ENCODE assay signal across 8 cellular contexts in genomic region chr7:108002726-108003590, GRCh38. TPM values are rescaled to one million over a fixed set of nuclear protein-coding genes. Genes with fewer than 3 reads are reported as not detected.
DNase-seq lines count a peak whose midpoint lies in the region; ATAC-seq and TF ChIP-seq lines count a peak whose summit lies in the region.

Gene LAMB1, minus strand, starts transcription at chr7:108003161. Its CDS starts 276 bp downstream, at chr7:108002885.

- peak within 1 kb of the TSS; percentile 99 for H3K27ac ChIP-seq in RWPE2 (ENCODE audit: poor library complexity, severe bottlenecking)

- TF ChIP-seq CTCF in RWPE2 (IDR thresholded peaks at IDR 0.05; ENCODE audit: poor library complexity, severe bottlenecking): no peak

- peaks cover 0 to 6% of the 10 kb centered on the region in 2 donors for H3K36me3 Mint-ChIP-seq in stimulated activated naive B cell treated with anti-CD40 and anti-IgM and Interleukin-4, amounts not matched to agents 10 μg/mL and 1 μg/mL and 100 μg/mL, for 72 hours

- H3K27ac Mint-ChIP-seq in stimulated activated naive B cell treated with anti-CD40 and anti-IgM and Interleukin-4, amounts not matched to agents 10 μg/mL and 1 μg/mL and 100 μg/mL, for 72 hours: peak within 1 kb of the TSS; percentile 42

- H3K27me3 ChIP-seq in H7 (ENCODE audit: control insufficient read depth, insufficient read depth, low read length) (peaks cover 55% of the 10 kb centered on the region), RWPE2 (ENCODE audit: insufficient read depth, poor library complexity, severe bottlenecking) (no peaks in the 10 kb centered on the region)

- peaks cover 14 to 24% of the 10 kb centered on the region in 2 donors for H3K4me1 Mint-ChIP-seq in stimulated activated naive B cell treated with anti-CD40 and anti-IgM and Interleukin-4, amounts not matched to agents 10 μg/mL and 1 μg/mL and 100 μg/mL, for 72 hours

- DNase-seq in AG08395 (ENCODE audit: low spot score) (peak; percentile 86), H7 (peak; percentile 94), RWPE2 (ENCODE audit: low spot score) (peak; percentile 79), dermis blood vessel endothelial cell (peak; percentile 85), left kidney (ENCODE audit: low read depth, low spot score) (peak; percentile 94), GOT3 (lab: John Stamatoyannopoulos, UW) (no peak), NCI-H510A treated with DMSO at 0.1 percent for 48 hours (lab: John Stamatoyannopoulos, UW) (no peak)
- no peak for DNase-seq in stimulated activated naive B cell treated with anti-CD40 and anti-IgM and Interleukin-4, amounts not matched to agents 10 μg/mL and 1 μg/mL and 100 μg/mL, for 72 hours

- H3K27me3 Mint-ChIP-seq in stimulated activated naive B cell treated with anti-CD40 and anti-IgM and Interleukin-4, amounts not matched to agents 10 μg/mL and 1 μg/mL and 100 μg/mL, for 72 hours: peaks cover 52 to 72% of the 10 kb centered on the region in 2 donors

- peaks cover 33% of the 10 kb centered on the region for H3K4me1 ChIP-seq in RWPE2 (ENCODE audit: insufficient read depth, poor library complexity, severe bottlenecking)

- peak; percentile 63 for ATAC-seq in RWPE2 (ENCODE audit: low read depth)
- ATAC-seq in stimulated activated naive B cell treated with anti-CD40 and anti-IgM and Interleukin-4, amounts not matched to agents 10 μg/mL and 1 μg/mL and 100 μg/mL, for 72 hours (replicated peaks): peak; percentile 38 to 55

- peak within 1 kb of the TSS; percentile 66 for H3K4me3 ChIP-seq in H7 (ENCODE audit: insufficient read depth, low read depth, low read length)
- peak within 1 kb of the TSS; percentile 58 for H3K4me3 ChIP-seq in RWPE2 (ENCODE audit: severe bottlenecking)

- no peaks in the 10 kb centered on the region for H3K9me3 ChIP-seq in RWPE2 (ENCODE audit: severe bottlenecking)

- H3K4me3 Mint-ChIP-seq in stimulated activated naive B cell treated with anti-CD40 and anti-IgM and Interleukin-4, amounts not matched to agents 10 μg/mL and 1 μg/mL and 100 μg/mL, for 72 hours: peak within 1 kb of the TSS; percentile 83 to 84

- H3K36me3 ChIP-seq in H7 (replicated peaks; ENCODE audit: control insufficient read depth, insufficient read depth, low read length): no peaks in the 10 kb centered on the region
- peaks cover 40% of the 10 kb centered on the region for H3K36me3 ChIP-seq in RWPE2 (ENCODE audit: low read depth)

- H3K9me3 Mint-ChIP-seq in stimulated activated naive B cell treated with anti-CD40 and anti-IgM and Interleukin-4, amounts not matched to agents 10 μg/mL and 1 μg/mL and 100 μg/mL, for 72 hours: no peaks in the 10 kb centered on the region

RNA-seq across cellular contexts. Expression of gene LAMB1, which starts in this region (rescaled TPM):
- 61.0 and 77.2 TPM in 2 replicates for total RNA-seq in H7 (2014; rRNA removed; shearing (Covaris generic))
- total RNA-seq in dermis blood vessel endothelial cell: 485 and 583 TPM in 2 replicates

Comparison
In these comparisons a context has a peak if more than half of its experiments do, and no peak if none do; other contexts are left out.
1. DNase-seq: peak in AG08395 (single experiment), H7 (single experiment), RWPE2 (single experiment), dermis blood vessel endothelial cell (single experiment) and left kidney (single experiment); none in stimulated activated naive B cell treated with anti-CD40 and anti-IgM and Interleukin-4, amounts not matched to agents 10 μg/mL and 1 μg/mL and 100 μg/mL, for 72 hours (single experiment), GOT3 (single experiment) and NCI-H510A treated with DMSO at 0.1 percent for 48 hours (single experiment).